ENCODE assay signal across 22 cellular contexts in genomic region chr14:104113631-104114420, GRCh38. TPM values are rescaled to one million over a fixed set of nuclear protein-coding genes. Genes with fewer than 3 reads are reported as not detected.
DNase-seq lines count a peak whose midpoint lies in the region; ATAC-seq and TF ChIP-seq lines count a peak whose summit lies in the region.
"Had no signal": no experiment of that assay in that cellular context is flagged by ENCODE, and none has a peak within 500 bp of the region (broad histone marks: within the 10 kb centered on the region; RNA-seq: fewer than 3 reads in every experiment).

No MANE protein-coding gene starts in this region.

- 33% methylated on average over 3 of the region's 23 CpGs for WGBS in suprapubic skin

- no peaks in the 10 kb centered on the region for H3K36me3 Mint-ChIP-seq in natural killer cell treated with Interleukin-12 subunit alpha and Interleukin-12 subunit beta and Interleukin-15 and Interleukin-18, amount 100 ng/mL, for 72 hours
- H3K36me3 Mint-ChIP-seq in natural killer cell: no peaks in the 10 kb centered on the region
- H3K36me3 Mint-ChIP-seq: activated naive CD4-positive, alpha-beta T cell treated with anti-CD3 and anti-CD28 coated beads, Interleukin-2, amount 50 U/mL, for 24 hours; naive thymus-derived CD4-positive, alpha-beta T cell; stimulated activated memory B cell treated with anti-CD40 and anti-IgM and Interleukin-4, amounts not matched to agents 10 μg/mL and 1 μg/mL and 100 μg/mL, for 72 hours had no signal

- intact Hi-C loops in natural killer cell (cut with micrococcal nuclease): no loop called here

- no peaks in the 10 kb centered on the region for H3K9me3 ChIP-seq in suprapubic skin
- H3K9me3 ChIP-seq: transverse colon had no signal

- TF ChIP-seq CTCF in natural killer cell (IDR thresholded peaks at IDR 0.05) (no peak), suprapubic skin (IDR thresholded peaks at IDR 0.05) (no peak)

- H3K27ac ChIP-seq in suprapubic skin: peak overlapping the region; percentile 95
- H3K27ac ChIP-seq: hepatocyte, KMS-11, transverse colon had no signal

- H3K27me3 ChIP-seq in suprapubic skin: peaks cover 45% of the 10 kb centered on the region

- no peak for TF ChIP-seq EP300 in suprapubic skin (IDR thresholded peaks at IDR 0.05)

- H3K4me1 ChIP-seq in suprapubic skin: peaks cover 74% of the 10 kb centered on the region

- no peak for ATAC-seq in natural killer cell treated with Interleukin-12 subunit alpha and Interleukin-12 subunit beta and Interleukin-15 and Interleukin-18, amount 100 ng/mL, for 72 hours
- ATAC-seq in natural killer cell: no peak
- ATAC-seq in left lobe of liver: no peak
- ATAC-seq: naive thymus-derived CD4-positive, alpha-beta T cell; stimulated activated memory B cell treated with anti-CD40 and anti-IgM and Interleukin-4, amounts not matched to agents 10 μg/mL and 1 μg/mL and 100 μg/mL, for 72 hours had no signal

- H3K27ac Mint-ChIP-seq in natural killer cell treated with Interleukin-12 subunit alpha and Interleukin-12 subunit beta and Interleukin-15 and Interleukin-18, amount 100 ng/mL, for 72 hours: no peak overlapping the region
- no peak overlapping the region for H3K27ac Mint-ChIP-seq in natural killer cell
- H3K27ac Mint-ChIP-seq: activated naive CD4-positive, alpha-beta T cell treated with anti-CD3 and anti-CD28 coated beads, Interleukin-2, amount 50 U/mL, for 24 hours; CD4-positive, alpha-beta T cell; naive thymus-derived CD4-positive, alpha-beta T cell; stimulated activated memory B cell treated with anti-CD40 and anti-IgM and Interleukin-4, amounts not matched to agents 10 μg/mL and 1 μg/mL and 100 μg/mL, for 72 hours had no signal

- TF ChIP-seq POLR2A in suprapubic skin (IDR thresholded peaks at IDR 0.05): no peak

- H3K36me3 ChIP-seq in suprapubic skin: no peaks in the 10 kb centered on the region
- H3K36me3 ChIP-seq: transverse colon had no signal

- H3K4me3 ChIP-seq in suprapubic skin: no peak overlapping the region
- H3K4me3 ChIP-seq: hepatocyte, transverse colon had no signal

- no peaks in the 10 kb centered on the region for H3K4me1 Mint-ChIP-seq in natural killer cell treated with Interleukin-12 subunit alpha and Interleukin-12 subunit beta and Interleukin-15 and Interleukin-18, amount 100 ng/mL, for 72 hours (ENCODE audit: low read depth in 2 of 2)
- H3K4me1 Mint-ChIP-seq in natural killer cell: no peaks in the 10 kb centered on the region
- H3K4me1 Mint-ChIP-seq: activated naive CD4-positive, alpha-beta T cell treated with anti-CD3 and anti-CD28 coated beads, Interleukin-2, amount 50 U/mL, for 24 hours; stimulated activated memory B cell treated with anti-CD40 and anti-IgM and Interleukin-4, amounts not matched to agents 10 μg/mL and 1 μg/mL and 100 μg/mL, for 72 hours had no signal

- peaks cover 0 to 5% of the 10 kb centered on the region in 2 donors for H3K27me3 Mint-ChIP-seq in natural killer cell treated with Interleukin-12 subunit alpha and Interleukin-12 subunit beta and Interleukin-15 and Interleukin-18, amount 100 ng/mL, for 72 hours
- peaks cover 9 to 13% of the 10 kb centered on the region in 2 donors for H3K27me3 Mint-ChIP-seq in natural killer cell (ENCODE audit: low read depth in 2 of 2)

- H3K9me3 Mint-ChIP-seq in natural killer cell treated with Interleukin-12 subunit alpha and Interleukin-12 subunit beta and Interleukin-15 and Interleukin-18, amount 100 ng/mL, for 72 hours: no peaks in the 10 kb centered on the region
- H3K9me3 Mint-ChIP-seq in natural killer cell: no peaks in the 10 kb centered on the region
- H3K9me3 Mint-ChIP-seq: activated naive CD4-positive, alpha-beta T cell treated with anti-CD3 and anti-CD28 coated beads, Interleukin-2, amount 50 U/mL, for 24 hours; CD4-positive, alpha-beta T cell; naive thymus-derived CD4-positive, alpha-beta T cell; stimulated activated memory B cell treated with anti-CD40 and anti-IgM and Interleukin-4, amounts not matched to agents 10 μg/mL and 1 μg/mL and 100 μg/mL, for 72 hours had no signal

- H3K4me3 Mint-ChIP-seq in natural killer cell treated with Interleukin-12 subunit alpha and Interleukin-12 subunit beta and Interleukin-15 and Interleukin-18, amount 100 ng/mL, for 72 hours: no peak overlapping the region
- no peak overlapping the region for H3K4me3 Mint-ChIP-seq in natural killer cell
- H3K4me3 Mint-ChIP-seq: activated naive CD4-positive, alpha-beta T cell treated with anti-CD3 and anti-CD28 coated beads, Interleukin-2, amount 50 U/mL, for 24 hours; CD4-positive, alpha-beta T cell; stimulated activated memory B cell treated with anti-CD40 and anti-IgM and Interleukin-4, amounts not matched to agents 10 μg/mL and 1 μg/mL and 100 μg/mL, for 72 hours had no signal

- DNase-seq in natural killer cell treated with Interleukin-12 subunit alpha and Interleukin-12 subunit beta and Interleukin-15 and Interleukin-18, amount 100 ng/mL, for 72 hours (ENCODE audit: low spot score): peak; percentile 55
- DNase-seq in natural killer cell (no peak), ecto neural progenitor cell (ENCODE audit: low spot score) (peak; percentile 39), left lobe of liver (ENCODE audit: low spot score) (peak; percentile 50), suprapubic skin (ENCODE audit: low spot score in 2 of 2) (peak; percentile 74), NCI-H82 treated with DMSO at 0.1 percent for 48 hours (lab: John Stamatoyannopoulos, UW; ENCODE audit: unreplicated experiment) (no peak), NOMO-1 treated with DMSO at 0.1 percent for 48 hours (lab: John Stamatoyannopoulos, UW; ENCODE audit: unreplicated experiment) (no peak), H4 (ENCODE audit: low spot score) (no peak)
- DNase-seq: activated CD4-positive, alpha-beta T cell treated with anti-CD3 and anti-CD28 coated beads, Interleukin-2, amount 50 U/mL, for 4 hours; activated T-cell treated with anti-CD3 and anti-CD28 coated beads for 4 hours; DMS79; naive thymus-derived CD4-positive, alpha-beta T cell; NCI-H2029; SHP77 treated with DMSO at 0.1 percent for 48 hours; transverse colon had no signal

RNA-seq across cellular contexts. Expression of gene KIF26A, which starts 24.6 kb away (rescaled TPM):
- total RNA-seq in natural killer cell treated with Interleukin-12 subunit alpha and Interleukin-12 subunit beta and Interleukin-15 and Interleukin-18, amount 100 ng/mL, for 72 hours: not detected
- total RNA-seq in natural killer cell: not detected
- 1.3 TPM for total RNA-seq in left lobe of liver
- total RNA-seq in suprapubic skin: 1 to 10 TPM; 2.1 to 6.1 (median 4.6) TPM
- 0.77 and 1.6 TPM in 2 replicates for total RNA-seq in H4 (2014; rRNA removed; shearing (Covaris generic))
- total RNA-seq: HT-29 had no signal

RNA-seq across cellular contexts. Expression of gene ASPG, which starts 28.3 kb away (rescaled TPM):
- total RNA-seq in natural killer cell treated with Interleukin-12 subunit alpha and Interleukin-12 subunit beta and Interleukin-15 and Interleukin-18, amount 100 ng/mL, for 72 hours: not detected
- total RNA-seq in natural killer cell: not detected
- total RNA-seq in left lobe of liver: 282 TPM
- total RNA-seq in suprapubic skin: 10 to 100 TPM; 26.0 to 38.5 (median 28.2) TPM
- not detected in 2 replicates for total RNA-seq in H4 (2014; rRNA removed; shearing (Covaris generic))
- total RNA-seq: CD4-positive, alpha-beta T cell; HT-29; pulmonary artery endothelial cell had no signal

Comparison
In these comparisons a context has a peak if more than half of its experiments do, and no peak if none do; other contexts are left out.
1. DNase-seq: peak in natural killer cell treated with Interleukin-12 subunit alpha and Interleukin-12 subunit beta and Interleukin-15 and Interleukin-18, amount 100 ng/mL, for 72 hours (single experiment), ecto neural progenitor cell (single experiment), left lobe of liver (single experiment) and suprapubic skin (2 of 2); none in natural killer cell (single experiment), NCI-H82 treated with DMSO at 0.1 percent for 48 hours (single experiment), NOMO-1 treated with DMSO at 0.1 percent for 48 hours (single experiment) and H4 (single experiment).
2. RNA of gene ASPG, which starts 28.3 kb away (total RNA-seq): 282 TPM in left lobe of liver (single experiment) and 26.0 to 38.5 TPM in suprapubic skin; not detected in natural killer cell, not detected in natural killer cell treated with Interleukin-12 subunit alpha and Interleukin-12 subunit beta and Interleukin-15 and Interleukin-18, amount 100 ng/mL, for 72 hours and not detected in H4; every median in the first group is over 10 times any median in the second.